ENCODE assay signal across 10 cellular contexts in the genomic region with DNA sequence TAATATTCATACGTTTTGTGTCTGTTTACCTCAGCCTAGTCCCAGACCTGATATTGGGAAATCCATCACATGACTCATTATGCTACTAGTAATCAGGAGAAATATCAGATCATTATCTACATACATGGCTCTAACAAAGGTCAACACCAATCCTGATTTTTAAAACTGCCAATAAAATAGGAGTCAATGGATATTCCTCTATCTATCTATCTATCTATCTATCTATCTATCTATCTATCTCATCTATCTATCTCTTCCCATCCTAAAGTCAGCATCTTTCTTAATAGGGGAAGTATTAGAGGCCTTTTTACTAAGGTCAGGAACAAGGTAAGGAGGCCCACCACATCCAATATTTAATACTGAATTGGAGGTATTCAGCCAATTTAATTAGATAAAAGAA. TPM values are rescaled to one million over a fixed set of nuclear protein-coding genes. Genes with fewer than 3 reads are reported as not detected.
"Had no signal": no experiment of that assay in that cellular context is flagged by ENCODE, and none has a peak within 500 bp of the region (broad histone marks: within the 10 kb centered on the region; RNA-seq: fewer than 3 reads in every experiment).

No MANE protein-coding gene starts in this region.

- H3K9me3 Mint-ChIP-seq: GM23338, IgD-negative memory B cell had no signal

- DNase-seq: H9, HCEC 1CT, HFFc6 had no signal

- H3K4me3 ChIP-seq: GM23338 had no signal

- H3K36me3 Mint-ChIP-seq: IgD-negative memory B cell had no signal

- H3K27ac Mint-ChIP-seq: GM23338, H9, HFFc6, IgD-negative memory B cell had no signal

- H3K4me3 Mint-ChIP-seq: GM23338, H9, HFFc6, IgD-negative memory B cell had no signal

- H3K27ac ChIP-seq: HL-60 had no signal

- FAIRE-seq: H1, H54, HepG2 had no signal

RNA-seq across cellular contexts. Expression of a gene that starts 4.6 kb away (rescaled TPM):
- total RNA-seq: HepG2, HFFc6, HT1080 had no signal
